In the genomic region with DNA sequence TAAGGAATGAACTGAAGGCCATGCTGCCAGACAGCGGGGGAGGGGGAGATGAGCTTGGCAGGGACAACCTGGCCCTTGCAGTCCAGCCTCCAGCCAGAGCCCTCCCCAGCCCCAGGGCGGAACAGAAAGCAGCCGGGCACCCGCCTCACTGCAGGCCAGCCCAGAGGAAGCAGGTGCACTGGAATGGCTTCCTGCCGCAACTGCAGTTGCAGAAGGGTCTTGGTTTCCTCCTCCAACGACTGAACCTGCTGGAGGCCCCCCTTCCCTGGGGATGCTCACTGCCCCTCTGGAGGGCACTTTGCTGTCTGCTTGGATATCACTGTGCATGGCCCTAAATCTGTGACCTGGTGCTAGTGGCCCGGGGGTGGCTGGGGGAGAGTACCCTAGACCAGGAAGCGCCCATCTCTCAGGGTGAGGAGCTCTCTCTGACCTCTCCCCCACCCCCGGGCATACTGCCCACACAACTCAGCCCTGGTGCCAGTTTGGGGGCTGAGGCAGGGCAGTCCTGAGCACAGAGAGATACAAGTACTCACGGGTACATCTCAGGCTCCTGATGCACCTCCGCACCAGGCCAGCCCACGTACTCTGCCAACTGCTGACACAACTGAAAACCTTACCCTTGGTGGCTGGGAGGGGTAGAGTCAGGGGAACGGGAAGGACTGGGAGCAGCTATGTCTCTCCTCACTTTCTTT, we compare ENCODE assay signal across 8 cellular contexts. TPM values are rescaled to one million over a fixed set of nuclear protein-coding genes. Genes with fewer than 3 reads are reported as not detected.
A peak's percentile ranks its signal among the peaks of the same experiment; 100 is the strongest.
DNase-seq lines count a peak whose midpoint lies in the region; TF ChIP-seq lines count a peak whose summit lies in the region.

No MANE protein-coding gene starts in this region.

- peak overlapping the region; percentile 100 for H3K27ac Mint-ChIP-seq in activated CD4-positive, alpha-beta memory T cell treated with anti-CD3 and anti-CD28 coated beads, Interleukin-2, amount 10 ng/mL, durations not matched to agents 7 days and 5 days

- peaks cover 74% of the 10 kb centered on the region for H3K4me1 Mint-ChIP-seq in activated CD4-positive, alpha-beta memory T cell treated with anti-CD3 and anti-CD28 coated beads, Interleukin-2, amount 10 ng/mL, durations not matched to agents 7 days and 5 days

- no peaks in the 10 kb centered on the region for H3K27me3 ChIP-seq in BLaER1
- H3K27me3 ChIP-seq in cardiac muscle cell: no peaks in the 10 kb centered on the region

- no peaks in the 10 kb centered on the region for H3K9me3 ChIP-seq in BLaER1
- H3K9me3 ChIP-seq in HEK293 (ENCODE audit: control insufficient read depth, insufficient read depth, low read depth, low read length): no peaks in the 10 kb centered on the region
- no peaks in the 10 kb centered on the region for H3K9me3 ChIP-seq in cardiac muscle cell (ENCODE audit: low read depth)

- DNase-seq in activated CD4-positive, alpha-beta memory T cell treated with anti-CD3 and anti-CD28 coated beads, Interleukin-2, amount 10 ng/mL, durations not matched to agents 7 days and 5 days: peak; percentile 57
- no peak for DNase-seq in cardiac muscle cell (ENCODE audit: low read depth in 1 of 2, low spot score in 1 of 2)
- peak; percentile 46 to 51 for DNase-seq in stimulated activated CD4-positive, alpha-beta T cell treated with anti-CD3 and anti-CD28 coated beads, Interleukin-2, amount 100 ng/mL, for 24 hours
- no peak for DNase-seq in HEK293T (ENCODE audit: extremely low spot score)
- DNase-seq in kidney glomerular epithelial cell (lab: John Stamatoyannopoulos, UW): no peak
- no peak for DNase-seq in NCI-H1092 (lab: John Stamatoyannopoulos, UW)

- TF ChIP-seq CTCF in HEK293 (tag by site-specific recombination; IDR thresholded peaks at IDR 0.05) (no peak), cardiac muscle cell (IDR thresholded peaks at IDR 0.05; ENCODE audit: low read depth, low read length) (no peak)

- peak overlapping the region; percentile 97 for H3K27ac ChIP-seq in BLaER1
- no peak overlapping the region for H3K27ac ChIP-seq in HEK293 (ENCODE audit: extremely low read depth, low read depth, low read length)
- peak overlapping the region; percentile 99 for H3K27ac ChIP-seq in cardiac muscle cell

- H3K36me3 ChIP-seq in BLaER1: peaks cover 35% of the 10 kb centered on the region
- H3K36me3 ChIP-seq in HEK293 (ENCODE audit: control insufficient read depth in 2 of 2, insufficient read depth in 1 of 2, low read length in 2 of 2): no peaks in the 10 kb centered on the region
- no peaks in the 10 kb centered on the region for H3K36me3 ChIP-seq in cardiac muscle cell

- H3K27me3 Mint-ChIP-seq in activated CD4-positive, alpha-beta memory T cell treated with anti-CD3 and anti-CD28 coated beads, Interleukin-2, amount 10 ng/mL, durations not matched to agents 7 days and 5 days: no peaks in the 10 kb centered on the region

- H4K20me1 ChIP-seq in BLaER1: peaks cover 48% of the 10 kb centered on the region

- H3K4me1 ChIP-seq in BLaER1 (peaks cover 80% of the 10 kb centered on the region), HEK293 (ENCODE audit: control insufficient read depth, insufficient read depth, low read length) (peaks cover 15% of the 10 kb centered on the region), cardiac muscle cell (ENCODE audit: low read depth) (peaks cover 61% of the 10 kb centered on the region)

- CTCF ChIA-PET in HEK293 (lab: Yijun Ruan, JAX): interaction anchor here (1.3 to 21.4 kb wide), 3 partner anchors 8 to 81 kb away, joined by 3 to 506 read pairs (median 5); no protein-coding TSS in a partner anchor
- CTCF ChIA-PET in activated CD4-positive, alpha-beta memory T cell treated with anti-CD3 and anti-CD28 coated beads, Interleukin-2, amount 10 ng/mL, durations not matched to agents 7 days and 5 days (lab: Charles Lee): interaction anchor here (0.7 to 12.3 kb wide), 10 partner anchors 8 to 153 kb away, joined by 3 to 286 read pairs (median 6); a partner anchor contains a TSS
- CTCF ChIA-PET in HEK293T (lab: Yijun Ruan, JAX): interaction anchor here (1.0 to 2.5 kb wide), 4 partner anchors 15 to 186 kb away, joined by 4 to 12 read pairs (median 8); no protein-coding TSS in a partner anchor

- no peaks in the 10 kb centered on the region for H3K9me3 Mint-ChIP-seq in activated CD4-positive, alpha-beta memory T cell treated with anti-CD3 and anti-CD28 coated beads, Interleukin-2, amount 10 ng/mL, durations not matched to agents 7 days and 5 days

- H3K9ac ChIP-seq in BLaER1: peak overlapping the region; percentile 96

- POLR2A ChIA-PET in HEK293 (lab: Yijun Ruan, JAX) (interaction anchor here (1.2 to 1.9 kb wide), 2 partner anchors 40 to 155 kb away, joined by 4 to 15 read pairs; a partner anchor contains a TSS), HEK293T (lab: Yijun Ruan, JAX) (interaction anchor here (1.4 to 1.8 kb wide), 2 partner anchors 10 to 15 kb away, joined by 4 to 10 read pairs; no protein-coding TSS in a partner anchor)
- POLR2A ChIA-PET in activated CD4-positive, alpha-beta memory T cell treated with anti-CD3 and anti-CD28 coated beads, Interleukin-2, amount 10 ng/mL, durations not matched to agents 7 days and 5 days (lab: Charles Lee): interaction anchor here (0.9 to 5.3 kb wide), 28 partner anchors 8 to 494 kb away, joined by 3 to 57 read pairs (median 6); a partner anchor contains a TSS

- H3K4me2 ChIP-seq in BLaER1: peak overlapping the region; percentile 96

- H3K36me3 Mint-ChIP-seq in activated CD4-positive, alpha-beta memory T cell treated with anti-CD3 and anti-CD28 coated beads, Interleukin-2, amount 10 ng/mL, durations not matched to agents 7 days and 5 days (ENCODE audit: low read depth): peaks cover 33% of the 10 kb centered on the region

- H3K4me3 ChIP-seq in BLaER1 (peak overlapping the region; percentile 83), HEK293 (ENCODE audit: low read depth, low read length) (no peak overlapping the region), cardiac muscle cell (peak overlapping the region; percentile 34)

- H3K4me3 Mint-ChIP-seq in activated CD4-positive, alpha-beta memory T cell treated with anti-CD3 and anti-CD28 coated beads, Interleukin-2, amount 10 ng/mL, durations not matched to agents 7 days and 5 days: peak overlapping the region; percentile 98

TF ChIP-seq in HEK293, 187 proteins besides CTCF, POLR2A, EP300 and RAD21 (continues in another document):
- TF ChIP-seq EGR2 (tag by site-specific recombination; IDR thresholded peaks at IDR 0.05; ENCODE audit: low read depth): peak; percentile 53; the same call in 1 of the 2 replicates
- no peak for TF ChIP-seq ZNF548 (tag by site-specific recombination; IDR thresholded peaks at IDR 0.05)
- peak; percentile 58 for TF ChIP-seq ZFHX2 (tag by site-specific recombination; conservative IDR thresholded peaks at IDR 0.05)
- peak; percentile 54 for TF ChIP-seq SP2 (tag by site-specific recombination; IDR thresholded peaks at IDR 0.05)
- TF ChIP-seq, protein P1, sequence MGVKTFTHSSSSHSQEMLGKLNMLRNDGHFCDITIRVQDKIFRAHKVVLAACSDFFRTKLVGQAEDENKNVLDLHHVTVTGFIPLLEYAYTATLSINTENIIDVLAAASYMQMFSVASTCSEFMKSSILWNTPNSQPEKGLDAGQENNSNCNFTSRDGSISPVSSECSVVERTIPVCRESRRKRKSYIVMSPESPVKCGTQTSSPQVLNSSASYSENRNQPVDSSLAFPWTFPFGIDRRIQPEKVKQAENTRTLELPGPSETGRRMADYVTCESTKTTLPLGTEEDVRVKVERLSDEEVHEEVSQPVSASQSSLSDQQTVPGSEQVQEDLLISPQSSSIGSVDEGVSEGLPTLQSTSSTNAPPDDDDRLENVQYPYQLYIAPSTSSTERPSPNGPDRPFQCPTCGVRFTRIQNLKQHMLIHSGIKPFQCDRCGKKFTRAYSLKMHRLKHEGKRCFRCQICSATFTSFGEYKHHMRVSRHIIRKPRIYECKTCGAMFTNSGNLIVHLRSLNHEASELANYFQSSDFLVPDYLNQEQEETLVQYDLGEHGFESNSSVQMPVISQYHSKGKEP (tag by site-specific recombination; IDR thresholded peaks at IDR 0.05): no peak

TF ChIP-seq in HEK293T, 16 proteins besides CTCF, POLR2A, EP300 and RAD21:
- TF ChIP-seq NFRKB (IDR thresholded peaks at IDR 0.05): no peak
- no peak for TF ChIP-seq BHLHE40 (IDR thresholded peaks at IDR 0.05; ENCODE audit: borderline replicate concordance)
- TF ChIP-seq FOXA1 (IDR thresholded peaks at IDR 0.05): no peak
- no peak for TF ChIP-seq CTBP1 (IDR thresholded peaks at IDR 0.05; ENCODE audit: borderline replicate concordance)
- no peak for TF ChIP-seq FOXM1 (IDR thresholded peaks at IDR 0.05; ENCODE audit: borderline replicate concordance)
- TF ChIP-seq ZNF384 (IDR thresholded peaks at IDR 0.05): no peak
- no peak for TF ChIP-seq HDGF (IDR thresholded peaks at IDR 0.05; ENCODE audit: borderline replicate concordance)
- TF ChIP-seq TARDBP (IDR thresholded peaks at IDR 0.05): no peak
- no peak for TF ChIP-seq SP1 (IDR thresholded peaks at IDR 0.05)
- no peak for TF ChIP-seq ARNT (IDR thresholded peaks at IDR 0.05)
- TF ChIP-seq, protein P2, sequence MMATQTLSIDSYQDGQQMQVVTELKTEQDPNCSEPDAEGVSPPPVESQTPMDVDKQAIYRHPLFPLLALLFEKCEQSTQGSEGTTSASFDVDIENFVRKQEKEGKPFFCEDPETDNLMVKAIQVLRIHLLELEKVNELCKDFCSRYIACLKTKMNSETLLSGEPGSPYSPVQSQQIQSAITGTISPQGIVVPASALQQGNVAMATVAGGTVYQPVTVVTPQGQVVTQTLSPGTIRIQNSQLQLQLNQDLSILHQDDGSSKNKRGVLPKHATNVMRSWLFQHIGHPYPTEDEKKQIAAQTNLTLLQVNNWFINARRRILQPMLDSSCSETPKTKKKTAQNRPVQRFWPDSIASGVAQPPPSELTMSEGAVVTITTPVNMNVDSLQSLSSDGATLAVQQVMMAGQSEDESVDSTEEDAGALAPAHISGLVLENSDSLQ (IDR thresholded peaks at IDR 0.05): no peak
- TF ChIP-seq L3MBTL2 (conservative IDR thresholded peaks at IDR 0.05): no peak
TF ChIP-seq in HEK293T: peak in this region for 0.

RNA-seq across cellular contexts. Expression of a gene that starts 41.1 kb away (rescaled TPM):
- total RNA-seq in activated CD4-positive, alpha-beta memory T cell treated with anti-CD3 and anti-CD28 coated beads, Interleukin-2, amount 10 ng/mL, durations not matched to agents 7 days and 5 days: 100 to 1,000 TPM in 1 of 2 experiments, 10 to 100 TPM in 1; 92.6 to 100 TPM
- 326 and 564 TPM in 2 replicates for total RNA-seq in cardiac muscle cell
- 186 and 218 TPM in 2 replicates for polyA plus RNA-seq in cardiac muscle cell

Comparison
In these comparisons a context has a peak if more than half of its experiments do, and no peak if none do; other contexts are left out.
1. DNase-seq: peak in activated CD4-positive, alpha-beta memory T cell treated with anti-CD3 and anti-CD28 coated beads, Interleukin-2, amount 10 ng/mL, durations not matched to agents 7 days and 5 days (single experiment) and stimulated activated CD4-positive, alpha-beta T cell treated with anti-CD3 and anti-CD28 coated beads, Interleukin-2, amount 100 ng/mL, for 24 hours (2 of 2); none in cardiac muscle cell (0 of 2), HEK293T (single experiment), kidney glomerular epithelial cell (single experiment) and NCI-H1092 (single experiment).